In genomic region chr12:99911076-99911475, GRCh38 we compare ENCODE assay signal across 11 cellular contexts.
A peak's percentile ranks its signal among the peaks of the same experiment; 100 is the strongest.
DNase-seq lines count a peak whose midpoint lies in the region; ATAC-seq, FAIRE-seq and TF ChIP-seq lines count a peak whose summit lies in the region.
"Had no signal": no experiment of that assay in that cellular context is flagged by ENCODE, and none has a peak within 500 bp of the region (broad histone marks: within the 10 kb centered on the region; RNA-seq: fewer than 3 reads in every experiment).

No MANE protein-coding gene starts in this region.

- no peak overlapping the region for H3K4me2 ChIP-seq in endothelial cell of umbilical vein (ENCODE audit: insufficient read depth, low read length)

- no peaks in the 10 kb centered on the region for H3K36me3 Mint-ChIP-seq in Caco-2 (ENCODE audit: insufficient read depth, unreplicated experiment)
- H3K36me3 Mint-ChIP-seq: brain had no signal

- ATAC-seq in HG03565 (IDR thresholded peaks at IDR 0.05; ENCODE audit: unreplicated experiment) (no peak), GM21786 (IDR thresholded peaks at IDR 0.05; ENCODE audit: unreplicated experiment) (no peak), HG02884 (IDR thresholded peaks at IDR 0.05; ENCODE audit: unreplicated experiment) (no peak)

- no peaks in the 10 kb centered on the region for H3K27me3 Mint-ChIP-seq in Caco-2 (ENCODE audit: insufficient read depth, unreplicated experiment)
- H3K27me3 Mint-ChIP-seq: brain had no signal

- dilution Hi-C loops in endothelial cell of umbilical vein (cut with MboI; ENCODE audit: extremely low pct_ligation_motif_present, low sequenced_read_pairs) = no loop called here

- H3K27me3 ChIP-seq in endothelial cell of umbilical vein (ENCODE audit: control insufficient read depth in 2 of 2, insufficient read depth in 2 of 2, low read length in 2 of 2) (no peaks in the 10 kb centered on the region), vagina (no peaks in the 10 kb centered on the region), Caco-2 (replicated peaks; ENCODE audit: control insufficient read depth, insufficient read depth, low read length) (no peaks in the 10 kb centered on the region)

- H3K4me1 ChIP-seq in endothelial cell of umbilical vein (ENCODE audit: control insufficient read depth, extremely low read depth, insufficient read depth, low read length) (no peaks in the 10 kb centered on the region), mesodermal cell (ENCODE audit: control insufficient read depth, insufficient read depth, low read length, poor library complexity, severe bottlenecking) (no peaks in the 10 kb centered on the region), vagina (no peaks in the 10 kb centered on the region), Caco-2 (peaks cover 29% of the 10 kb centered on the region)

- H3K27ac ChIP-seq in endothelial cell of umbilical vein (ENCODE audit: insufficient read depth, low read depth, low read length) (no peak overlapping the region), mesodermal cell (ENCODE audit: low read depth, low read length, severe bottlenecking) (peak overlapping the region; percentile 16), vagina (peak overlapping the region; percentile 38)

- no peak overlapping the region for H3K4me3 Mint-ChIP-seq in Caco-2 (ENCODE audit: unreplicated experiment)
- H3K4me3 Mint-ChIP-seq: brain had no signal

- 40 to 78% methylated on average over 1 to 3 of the region's 3 CpGs for WGBS in mesodermal cell (ENCODE audit: insufficient coverage in 2 of 2), 2 experiments

- H3K4me3 ChIP-seq in endothelial cell of umbilical vein (replicated peaks in 1 of 3; ENCODE audit: insufficient read depth in 1 of 3, low read depth in 1 of 3, low read length in 3 of 3) (no peak overlapping the region), mesodermal cell (ENCODE audit: extremely low read depth, insufficient read depth, low read length, poor library complexity, severe bottlenecking) (no peak overlapping the region), vagina (peak overlapping the region; percentile 4 to 12), Caco-2 (ENCODE audit: low read depth, low read length) (no peak overlapping the region)

- intact Hi-C loops in endothelial cell of umbilical vein (cut with micrococcal nuclease) (no loop called here), vagina (cut with DNase I) (no loop called here), Caco-2 (cut with micrococcal nuclease; ENCODE audit: unreplicated experiment) (no loop called here)

- POLR2A ChIA-PET in endothelial cell of umbilical vein (lab: Charles Lee) = no interaction called here
- POLR2A ChIA-PET in Caco-2 (lab: Charles Lee) = no interaction called here

- TF ChIP-seq CTCF in endothelial cell of umbilical vein (IDR thresholded peaks at IDR 0.05; ENCODE audit: extremely low read depth in 1 of 2, insufficient read depth in 1 of 2, low read depth in 1 of 2, low read length in 2 of 2) = no peak
- TF ChIP-seq CTCF in vagina (IDR thresholded peaks at IDR 0.05) = no peak
- TF ChIP-seq CTCF in Caco-2 (IDR thresholded peaks at IDR 0.05; ENCODE audit: insufficient read depth in 1 of 2, low read depth in 1 of 2, low read length in 1 of 2, severe bottlenecking in 1 of 2, unreplicated experiment in 1 of 2) = no peak

- TF ChIP-seq POLR2A in endothelial cell of umbilical vein (IDR thresholded peaks at IDR 0.05; ENCODE audit: low read depth, low read length) = no peak
- TF ChIP-seq POLR2A in vagina (IDR thresholded peaks at IDR 0.05) = no peak

- peaks cover 27% of the 10 kb centered on the region for H3K4me1 Mint-ChIP-seq in Caco-2 (ENCODE audit: low read depth, unreplicated experiment)
- H3K4me1 Mint-ChIP-seq: brain had no signal

- CTCF ChIA-PET in endothelial cell of umbilical vein (lab: Charles Lee) (no interaction called here), Caco-2 (lab: Charles Lee) (no interaction called here)

- no peaks in the 10 kb centered on the region for H3K9me3 ChIP-seq in endothelial cell of umbilical vein (replicated peaks; ENCODE audit: control insufficient read depth, insufficient read depth, low read length)
- H3K9me3 ChIP-seq in mesodermal cell (ENCODE audit: control insufficient read depth, low read length) = no peaks in the 10 kb centered on the region
- no peaks in the 10 kb centered on the region for H3K9me3 ChIP-seq in vagina
- H3K9me3 ChIP-seq in Caco-2 = no peaks in the 10 kb centered on the region

- H3K9me3 Mint-ChIP-seq in Caco-2 (ENCODE audit: unreplicated experiment) = no peaks in the 10 kb centered on the region
- H3K9me3 Mint-ChIP-seq: brain had no signal

- no peaks in the 10 kb centered on the region for H3K36me3 ChIP-seq in endothelial cell of umbilical vein (ENCODE audit: control insufficient read depth in 2 of 2, extremely low read depth in 1 of 2, insufficient read depth in 2 of 2, low read length in 2 of 2)
- no peaks in the 10 kb centered on the region for H3K36me3 ChIP-seq in mesodermal cell (ENCODE audit: control insufficient read depth, insufficient read depth, low read length)
- H3K36me3 ChIP-seq in vagina = no peaks in the 10 kb centered on the region
- no peaks in the 10 kb centered on the region for H3K36me3 ChIP-seq in Caco-2 (ENCODE audit: control insufficient read depth, insufficient read depth, low read length)

- no peak overlapping the region for H2AFZ ChIP-seq in endothelial cell of umbilical vein (ENCODE audit: low read depth, low read length)

- H3K27ac Mint-ChIP-seq in Caco-2 (ENCODE audit: unreplicated experiment) = no peak overlapping the region
- H3K27ac Mint-ChIP-seq: brain had no signal

- no peaks in the 10 kb centered on the region for H4K20me1 ChIP-seq in endothelial cell of umbilical vein (replicated peaks; ENCODE audit: control insufficient read depth, extremely low read depth, insufficient read depth, low read length)

- BruUV-seq in endothelial cell of umbilical vein (replicated peaks; lab: Mats Ljungman, UMichigan) (no TSS peak), Caco-2 (replicated peaks; lab: Mats Ljungman, UMichigan) (no TSS peak)

- FAIRE-seq in endothelial cell of umbilical vein (lab: Jason Lieb, UNC) = peak; percentile 31

- peak; percentile 92 for DNase-seq in LHCN-M2 (ENCODE audit: low read depth)
- no peak for DNase-seq in endothelial cell of umbilical vein (ENCODE audit: low read depth, low spot score)
- DNase-seq in vagina (ENCODE audit: extremely low spot score in 2 of 2) = no peak
- DNase-seq in Caco-2 = no peak
- DNase-seq: NCI-H1105; stimulated activated CD4-positive, alpha-beta T cell treated with anti-CD3 and anti-CD28 coated beads, Interleukin-4, amount 100 ng/mL, for 4 hours had no signal

- no peak overlapping the region for H3K9ac ChIP-seq in endothelial cell of umbilical vein (replicated peaks; ENCODE audit: extremely low read depth, insufficient read depth, low read length)

- no peaks in the 10 kb centered on the region for H3K79me2 ChIP-seq in endothelial cell of umbilical vein (ENCODE audit: control insufficient read depth, insufficient read depth, low read length)

- no peaks in the 10 kb centered on the region for H3K9me1 ChIP-seq in endothelial cell of umbilical vein (replicated peaks; ENCODE audit: control insufficient read depth, extremely low read depth, insufficient read depth, low read length)

TF ChIP-seq in endothelial cell of umbilical vein, 7 proteins besides CTCF, POLR2A, EP300 and RAD21:
- TF ChIP-seq FOS (IDR thresholded peaks at IDR 0.05; ENCODE audit: borderline replicate concordance, insufficient read depth, low read length) = no peak
- TF ChIP-seq JUN (IDR thresholded peaks at IDR 0.05; ENCODE audit: borderline replicate concordance, insufficient read depth, insufficient read length, low read depth) = no peak
- no peak for TF ChIP-seq MAX (IDR thresholded peaks at IDR 0.05; ENCODE audit: insufficient read depth, insufficient read length)
- no peak for TF ChIP-seq MYC (IDR thresholded peaks at IDR 0.05; ENCODE audit: low read depth, low read length)
- TF ChIP-seq POLR2AphosphoS5 (IDR thresholded peaks at IDR 0.05; ENCODE audit: insufficient read depth, low read depth, low read length) = no peak
- no peak for TF ChIP-seq EZH2 (IDR thresholded peaks at IDR 0.05; ENCODE audit: borderline replicate concordance, low read depth, low read length, severe bottlenecking)
- TF ChIP-seq GATA2 (IDR thresholded peaks at IDR 0.05; ENCODE audit: insufficient read depth, insufficient read length, low read depth, low read length) = no peak

Comparison
In these comparisons a context has a peak if more than half of its experiments do, and no peak if none do; other contexts are left out.
1. H3K4me3 ChIP-seq: peak in vagina (2 of 2); none in endothelial cell of umbilical vein (0 of 3), mesodermal cell (single experiment) and Caco-2 (single experiment).